ENCODE assay signal across 8 cellular contexts in genomic region chr11:6438979-6439571, GRCh38. TPM values are rescaled to one million over a fixed set of nuclear protein-coding genes. Genes with fewer than 3 reads are reported as not detected.
DNase-seq lines count a peak whose midpoint lies in the region; ATAC-seq and TF ChIP-seq lines count a peak whose summit lies in the region.

No MANE protein-coding gene starts in this region.

- ATAC-seq in GM19397 (IDR thresholded peaks at IDR 0.05; ENCODE audit: unreplicated experiment), result no peak

- TF ChIP-seq CTCF in BE2C (IDR thresholded peaks at IDR 0.05; ENCODE audit: low read depth, low read length) (peak; percentile 72), fibroblast of villous mesenchyme (IDR thresholded peaks at IDR 0.05; ENCODE audit: insufficient read depth, low read depth, low read length) (peak; percentile 87)

- H4K20me1 ChIP-seq in GM23248 (ENCODE audit: insufficient read depth), result no peaks in the 10 kb centered on the region

- H3K9me3 ChIP-seq in BE2C, result no peaks in the 10 kb centered on the region
- H3K9me3 ChIP-seq in GM23248 (ENCODE audit: low read depth), result no peaks in the 10 kb centered on the region

- 4 to 6% methylated on average over 1 of the region's 1 CpG for WGBS in GM23248 (ENCODE audit: low coverage in 1 of 2, low lambda C conversion rate in 2 of 2, missing lambda C conversion rate in 2 of 2), 2 experiments

- no peak overlapping the region for H3K27ac ChIP-seq in GM23248

- no peaks in the 10 kb centered on the region for H3K9me2 ChIP-seq in GM23248 (ENCODE audit: insufficient read depth)

- H3K4me1 ChIP-seq in BE2C, result no peaks in the 10 kb centered on the region
- H3K4me1 ChIP-seq in GM23248 (ENCODE audit: insufficient read depth), result no peaks in the 10 kb centered on the region

- no peaks in the 10 kb centered on the region for H3K79me2 ChIP-seq in GM23248 (ENCODE audit: insufficient read depth)

- H3K4me2 ChIP-seq in GM23248 (ENCODE audit: unreplicated experiment), result no peak overlapping the region

- peak; percentile 53 for DNase-seq in BE2C
- DNase-seq in GM23248, result peak; percentile 76
- DNase-seq in NCI-H510A (lab: John Stamatoyannopoulos, UW), result peak; percentile 45
- peak; percentile 19 for DNase-seq in activated T-cell treated with anti-CD3 and anti-CD28 coated beads for 4 hours
- DNase-seq in fibroblast of villous mesenchyme (ENCODE audit: low read depth), result peak; percentile 69
- peak; percentile 15 for DNase-seq in occipital lobe (lab: John Stamatoyannopoulos, UW)
- DNase-seq in T-helper 9 cell, result no peak

- no peak overlapping the region for H3K9ac ChIP-seq in GM23248

- H3K4me3 ChIP-seq in BE2C (ENCODE audit: low read depth, low read length), result no peak overlapping the region
- no peak overlapping the region for H3K4me3 ChIP-seq in GM23248
- H3K4me3 ChIP-seq in fibroblast of villous mesenchyme (ENCODE audit: low read depth, low read length), result no peak overlapping the region

- in situ Hi-C loops in GM23248 (cut with MboI), result no loop called here

- H3F3A ChIP-seq in GM23248 (ENCODE audit: insufficient read depth), result no peaks in the 10 kb centered on the region

- H3K27me3 ChIP-seq in BE2C (no peaks in the 10 kb centered on the region), GM23248 (replicated peaks; ENCODE audit: insufficient read depth) (no peaks in the 10 kb centered on the region)

- H3K36me3 ChIP-seq in BE2C (no peaks in the 10 kb centered on the region), GM23248 (ENCODE audit: low read depth) (no peaks in the 10 kb centered on the region)

- no peak overlapping the region for H2AFZ ChIP-seq in GM23248

RNA-seq across cellular contexts. Expression of gene HPX, which starts 1.7 kb away (rescaled TPM):
- polyA plus RNA-seq in BE2C (2012; ENCODE audit: insufficient read depth, insufficient read length, low read depth), result 2.1 TPM
- 0.22 and 1.1 TPM in 2 replicates for total RNA-seq in GM23248 (2014; rRNA removed; shearing (Covaris generic))
- 0.43 and 0.46 TPM in 2 replicates for polyA plus RNA-seq in GM23248 (2016; fragmentation: Nextera tagmentation; extraction: Ambion mirVana)
- under 0.01 TPM in 1 of 2 replicates, not detected in the other for total RNA-seq in fibroblast of villous mesenchyme
- total RNA-seq in occipital lobe, result 2.3 TPM

RNA-seq across cellular contexts. Expression of gene APBB1, which starts 20.2 kb away (rescaled TPM):
- polyA plus RNA-seq in BE2C (2012; ENCODE audit: insufficient read depth, insufficient read length, low read depth), result 70.0 TPM
- total RNA-seq in GM23248 (2014; rRNA removed; shearing (Covaris generic)), result 43.8 and 46.2 TPM in 2 replicates
- 42.3 and 43.1 TPM in 2 replicates for polyA plus RNA-seq in GM23248 (2016; fragmentation: Nextera tagmentation; extraction: Ambion mirVana)
- total RNA-seq in fibroblast of villous mesenchyme (35.4 and 42.2 TPM in 2 replicates), occipital lobe (266 TPM)

RNA-seq across cellular contexts. Expression of gene TRIM3, which starts 34.7 kb away (rescaled TPM):
- polyA plus RNA-seq in BE2C (2012; ENCODE audit: insufficient read depth, insufficient read length, low read depth), result 19.9 TPM
- total RNA-seq in GM23248 (2014; rRNA removed; shearing (Covaris generic)), result 20.5 and 29.9 TPM in 2 replicates
- polyA plus RNA-seq in GM23248 (2016; fragmentation: Nextera tagmentation; extraction: Ambion mirVana), result 15.2 and 17.1 TPM in 2 replicates
- total RNA-seq in fibroblast of villous mesenchyme, result 22.0 and 23.5 TPM in 2 replicates
- total RNA-seq in occipital lobe, result 65.4 TPM

RNA-seq across cellular contexts. Expression of gene ARFIP2, which starts 42.1 kb away (rescaled TPM):
- polyA plus RNA-seq in BE2C (2012; ENCODE audit: insufficient read depth, insufficient read length, low read depth), result 40.8 TPM
- 69.5 and 75.0 TPM in 2 replicates for total RNA-seq in GM23248 (2014; rRNA removed; shearing (Covaris generic))
- 56.6 and 57.9 TPM in 2 replicates for polyA plus RNA-seq in GM23248 (2016; fragmentation: Nextera tagmentation; extraction: Ambion mirVana)
- total RNA-seq in fibroblast of villous mesenchyme, result 61.2 and 66.9 TPM in 2 replicates
- 25.3 TPM for total RNA-seq in occipital lobe

RNA-seq across cellular contexts. Expression of gene TIMM10B, which starts 42.2 kb away (rescaled TPM):
- polyA plus RNA-seq in BE2C (2012; ENCODE audit: insufficient read depth, insufficient read length, low read depth), result 57.0 TPM
- 31.7 and 43.8 TPM in 2 replicates for total RNA-seq in GM23248 (2014; rRNA removed; shearing (Covaris generic))
- polyA plus RNA-seq in GM23248 (2016; fragmentation: Nextera tagmentation; extraction: Ambion mirVana), result 35.0 and 35.4 TPM in 2 replicates
- total RNA-seq in fibroblast of villous mesenchyme (44.1 and 49.7 TPM in 2 replicates), occipital lobe (26.7 TPM)
